In the genomic region with DNA sequence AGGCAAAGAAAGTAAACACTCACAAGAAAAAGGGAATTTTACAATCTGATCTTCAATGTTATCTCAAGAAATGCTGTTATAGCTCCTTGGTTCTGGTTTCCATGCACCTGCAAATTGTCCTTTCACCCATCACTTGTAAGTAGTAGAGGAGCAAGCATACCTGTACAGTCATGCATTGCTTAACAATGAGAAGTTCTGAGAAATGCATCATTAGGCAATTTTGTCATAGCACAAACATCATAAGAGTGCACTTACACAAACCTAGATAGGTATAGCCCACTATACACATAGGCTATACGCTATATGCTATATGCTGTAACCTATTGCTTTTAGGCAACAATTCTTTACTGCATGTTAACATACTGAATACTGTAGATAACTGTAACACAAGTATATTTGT, we compare ENCODE assay signal across 31 cellular contexts.
"Had no signal": no experiment of that assay in that cellular context is flagged by ENCODE, and none has a peak within 500 bp of the region (broad histone marks: within the 10 kb centered on the region; RNA-seq: fewer than 3 reads in every experiment).

No MANE protein-coding gene starts in this region.

- H3K27me3 ChIP-seq: brain microvascular endothelial cell, MG63, Peyer's patch, SJSA1 had no signal

- H3K4me3 ChIP-seq: MG63, Peyer's patch, SJSA1 had no signal

- ATAC-seq: activated naive CD4-positive, alpha-beta T cell treated with anti-CD3 and anti-CD28 coated beads, Interleukin-2, amount 50 U/mL, for 72 hours; activated naive CD8-positive, alpha-beta T cell treated with anti-CD3 and anti-CD28 coated beads, Interleukin-2, amount 50 U/mL, for 24 hours; activated T-cell treated with anti-CD3 and anti-CD28 coated beads, Interleukin-2, amount 50 U/mL, for 4 hours had no signal

- H3K27ac Mint-ChIP-seq: activated CD4-positive, alpha-beta memory T cell treated with anti-CD3 and anti-CD28 coated beads for 36 hours; activated CD4-positive, alpha-beta T cell treated with anti-CD3 and anti-CD28 coated beads, Interleukin-2, amount 10 ng/mL, durations not matched to agents 7 days and 5 days; activated naive CD4-positive, alpha-beta T cell treated with anti-CD3 and anti-CD28 coated beads, Interleukin-2, amount 50 U/mL, for 72 hours; activated naive CD8-positive, alpha-beta T cell treated with anti-CD3 and anti-CD28 coated beads, Interleukin-2, amount 50 U/mL, for 24 hours had no signal

- H3K36me3 ChIP-seq: brain microvascular endothelial cell, MG63, Peyer's patch, SJSA1 had no signal

- H3K4me3 Mint-ChIP-seq: activated CD4-positive, alpha-beta memory T cell treated with anti-CD3 and anti-CD28 coated beads for 36 hours; activated CD4-positive, alpha-beta T cell treated with anti-CD3 and anti-CD28 coated beads, Interleukin-2, amount 10 ng/mL, durations not matched to agents 7 days and 5 days; activated naive CD8-positive, alpha-beta T cell treated with anti-CD3 and anti-CD28 coated beads, Interleukin-2, amount 50 U/mL, for 24 hours; activated T-cell treated with anti-CD3 and anti-CD28 coated beads, Interleukin-2, amount 50 U/mL, for 4 hours had no signal

- H3K9me3 ChIP-seq: MG63, Peyer's patch, SJSA1 had no signal

- H3K27me3 Mint-ChIP-seq: activated CD4-positive, alpha-beta T cell treated with anti-CD3 and anti-CD28 coated beads, Interleukin-2, amount 10 ng/mL, durations not matched to agents 7 days and 5 days; activated naive CD8-positive, alpha-beta T cell treated with anti-CD3 and anti-CD28 coated beads, Interleukin-2, amount 50 U/mL, for 24 hours had no signal

- H3K9me3 Mint-ChIP-seq: activated CD4-positive, alpha-beta memory T cell treated with anti-CD3 and anti-CD28 coated beads for 36 hours; activated CD4-positive, alpha-beta T cell treated with anti-CD3 and anti-CD28 coated beads, Interleukin-2, amount 10 ng/mL, durations not matched to agents 7 days and 5 days; activated naive CD4-positive, alpha-beta T cell treated with anti-CD3 and anti-CD28 coated beads, Interleukin-2, amount 50 U/mL, for 72 hours; activated naive CD8-positive, alpha-beta T cell treated with anti-CD3 and anti-CD28 coated beads, Interleukin-2, amount 50 U/mL, for 24 hours; activated T-cell treated with anti-CD3 and anti-CD28 coated beads, Interleukin-2, amount 50 U/mL, for 4 hours had no signal

- H3K4me1 Mint-ChIP-seq: activated CD4-positive, alpha-beta T cell treated with anti-CD3 and anti-CD28 coated beads, Interleukin-2, amount 10 ng/mL, durations not matched to agents 7 days and 5 days; activated naive CD8-positive, alpha-beta T cell treated with anti-CD3 and anti-CD28 coated beads, Interleukin-2, amount 50 U/mL, for 24 hours had no signal

- DNase-seq: activated CD4-positive, alpha-beta memory T cell treated with anti-CD3 and anti-CD28 coated beads for 36 hours; activated CD4-positive, alpha-beta T cell treated with anti-CD3 and anti-CD28 coated beads, Interleukin-2, amount 10 ng/mL, durations not matched to agents 7 days and 5 days; activated CD4-positive, CD25-positive, alpha-beta regulatory T cell; activated CD8-positive, alpha-beta memory T cell treated with anti-CD3 and anti-CD28 coated beads for 24 hours; activated effector memory CD4-positive, alpha-beta T cell treated with anti-CD3 and anti-CD28 coated beads, Interleukin-2, amount 50 U/mL, for 16 hours; activated naive CD4-positive, alpha-beta T cell treated with Interleukin-2 at 50 U/mL for 16 hours; activated naive CD8-positive, alpha-beta T cell treated with anti-CD3 and anti-CD28 coated beads, Interleukin-2, amount 50 U/mL, for 24 hours; activated T-cell treated with anti-CD3 and anti-CD28 coated beads, Interleukin-2, amount 50 U/mL, for 4 hours; amygdala; brain microvascular endothelial cell; KG1; MG63; MV-4-11; NCI-H1092 treated with DMSO at 0.1 percent for 48 hours; NCI-H1417 treated with DMSO at 0.1 percent for 48 hours; NCI-H1694; NCI-H2029; NCI-H2107; NCI-H2171 treated with DMSO at 0.1 percent for 48 hours; NCI-H226; NCI-H526; NCI-H82; NK-92 treated with Interleukin-12 subunit alpha and Interleukin-12 subunit beta, amount 100 ng/mL, for 24 hours; OCI-M1; Peyer's patch; SHP77; SW 1271 had no signal

- H3K36me3 Mint-ChIP-seq: activated CD4-positive, alpha-beta memory T cell treated with anti-CD3 and anti-CD28 coated beads for 36 hours; activated naive CD4-positive, alpha-beta T cell treated with anti-CD3 and anti-CD28 coated beads, Interleukin-2, amount 50 U/mL, for 72 hours had no signal

- H3K4me1 ChIP-seq: Peyer's patch had no signal

- H3K27ac ChIP-seq: Peyer's patch, RWPE1, VCaP had no signal
